Comparison of ENCODE assay signal across 28 cellular contexts in genomic region chr10:15230257-15230656, GRCh38.
"Had no signal": no experiment of that assay in that cellular context is flagged by ENCODE, and none has a peak within 500 bp of the region (broad histone marks: within the 10 kb centered on the region; RNA-seq: fewer than 3 reads in every experiment).

No MANE protein-coding gene starts in this region.

- H2AFZ ChIP-seq: neural progenitor cell had no signal

- H3K27me3 ChIP-seq: neural progenitor cell, right atrium auricular region, right lobe of liver, tibial nerve, uterus had no signal

- FAIRE-seq: islet of Langerhans, kidney had no signal

- H3K27ac ChIP-seq: left ventricle myocardium inferior, neural progenitor cell, neutrophil, right atrium auricular region, right lobe of liver, tibial nerve, uterus had no signal

- H3K9me3 ChIP-seq: left ventricle myocardium inferior, neutrophil, right atrium auricular region, right lobe of liver, tibial nerve, uterus had no signal

- H3K4me3 Mint-ChIP-seq: immature natural killer cell; mesothelial cell of epicardium; naive B cell; natural killer cell; nephron progenitor cell; neural progenitor cell; stimulated activated memory B cell treated with anti-CD40 and anti-IgM and Interleukin-4, amounts not matched to agents 10 μg/mL and 1 μg/mL and 100 μg/mL, for 72 hours; stimulated activated naive CD8-positive, alpha-beta T cell treated with anti-CD3 and anti-CD28 coated beads, Interleukin-15, amount 100 ng/mL, for 72 hours; type B pancreatic cell had no signal

- H3K9ac ChIP-seq: neural progenitor cell had no signal

- H3K4me1 Mint-ChIP-seq: immature natural killer cell; natural killer cell; nephron progenitor cell; neural progenitor cell; stimulated activated memory B cell treated with anti-CD40 and anti-IgM and Interleukin-4, amounts not matched to agents 10 μg/mL and 1 μg/mL and 100 μg/mL, for 72 hours; stimulated activated naive CD8-positive, alpha-beta T cell treated with anti-CD3 and anti-CD28 coated beads, Interleukin-15, amount 100 ng/mL, for 72 hours had no signal

- H3K9me3 Mint-ChIP-seq: type B pancreatic cell had no signal

- H3K4me1 ChIP-seq: left ventricle myocardium inferior, neural progenitor cell, right atrium auricular region, tibial nerve, uterus had no signal

- DNase-seq: immature natural killer cell; kidney; left ventricle myocardium inferior; mesendoderm; naive B cell; natural killer cell; nephron progenitor cell; occipital lobe; right lobe of liver; stimulated activated CD4-positive, alpha-beta T cell treated with anti-CD3 and anti-CD28 coated beads, Interleukin-1b, Interleukin-23, amount 100 ng/mL, for 48 hours; stimulated activated CD4-positive, alpha-beta T cell treated with anti-CD3 and anti-CD28 coated beads, Interleukin-2, amount 100 ng/mL, for 48 hours; stimulated activated CD4-positive, alpha-beta T cell treated with anti-CD3 and anti-CD28 coated beads, Interleukin-4, amount 100 ng/mL, for 4 hours; stimulated activated CD8-positive, alpha-beta memory T cell treated with anti-CD3 and anti-CD28 coated beads, Interleukin-4, amount 100 ng/mL, for 48 hours; stimulated activated naive CD4-positive, alpha-beta T cell treated with Interleukin-2 at 50 U/mL for 16 hours; stimulated activated naive CD8-positive, alpha-beta T cell treated with anti-CD3 and anti-CD28 coated beads, Interleukin-15, amount 100 ng/mL, for 72 hours; substantia nigra; uterus had no signal

- H3K4me2 ChIP-seq: neural progenitor cell, smooth muscle cell had no signal

- ATAC-seq: natural killer cell; right lobe of liver; stimulated activated memory B cell treated with anti-CD40 and anti-IgM and Interleukin-4, amounts not matched to agents 10 μg/mL and 1 μg/mL and 100 μg/mL, for 72 hours; stimulated activated naive CD8-positive, alpha-beta T cell treated with anti-CD3 and anti-CD28 coated beads, Interleukin-15, amount 100 ng/mL, for 72 hours had no signal

- H3K36me3 Mint-ChIP-seq: natural killer cell; stimulated activated memory B cell treated with anti-CD40 and anti-IgM and Interleukin-4, amounts not matched to agents 10 μg/mL and 1 μg/mL and 100 μg/mL, for 72 hours had no signal

- H3K4me3 ChIP-seq: left ventricle myocardium inferior, lung, neural progenitor cell, right atrium auricular region, right lobe of liver, smooth muscle cell, tibial nerve, uterus had no signal

- H3K36me3 ChIP-seq: left ventricle myocardium inferior, neural progenitor cell, neutrophil, right atrium auricular region, right lobe of liver, uterus had no signal

- H3K27me3 Mint-ChIP-seq: progenitor cell of endocrine pancreas; stimulated activated naive CD8-positive, alpha-beta T cell treated with anti-CD3 and anti-CD28 coated beads, Interleukin-15, amount 100 ng/mL, for 72 hours; type B pancreatic cell had no signal

- H3K27ac Mint-ChIP-seq: mesothelial cell of epicardium; natural killer cell; neural progenitor cell; progenitor cell of endocrine pancreas; stimulated activated memory B cell treated with anti-CD40 and anti-IgM and Interleukin-4, amounts not matched to agents 10 μg/mL and 1 μg/mL and 100 μg/mL, for 72 hours; stimulated activated naive CD8-positive, alpha-beta T cell treated with anti-CD3 and anti-CD28 coated beads, Interleukin-15, amount 100 ng/mL, for 72 hours; type B pancreatic cell had no signal
